2 cellular contexts compared by ENCODE assay signal in the genomic region with DNA sequence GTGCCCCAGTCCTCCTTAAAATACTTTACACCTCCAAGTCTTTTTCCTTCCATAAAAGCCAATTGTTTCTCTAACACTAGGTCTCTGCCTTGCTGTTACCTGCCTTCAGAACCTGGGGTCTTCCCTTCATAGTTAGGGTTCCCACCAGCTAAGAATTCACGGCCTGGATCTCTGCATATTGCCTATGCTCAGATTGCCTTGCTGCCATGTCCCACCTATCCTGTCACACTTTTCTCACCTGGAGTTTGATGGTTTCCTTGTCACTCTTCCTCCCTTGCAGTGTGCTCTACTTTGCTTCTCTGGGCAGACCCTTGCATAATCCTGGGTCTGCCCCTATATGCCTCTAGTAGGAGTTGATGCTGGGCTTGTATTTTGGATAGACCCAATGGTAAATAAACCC.
A peak's percentile ranks its signal among the peaks of the same experiment; 100 is the strongest.
TF ChIP-seq lines count a peak whose summit lies in the region.

No MANE protein-coding gene starts in this region.

TF ChIP-seq in GM23338, 12 proteins besides CTCF, POLR2A, EP300 and RAD21 (continues in another document):
- TF ChIP-seq, protein P1, sequence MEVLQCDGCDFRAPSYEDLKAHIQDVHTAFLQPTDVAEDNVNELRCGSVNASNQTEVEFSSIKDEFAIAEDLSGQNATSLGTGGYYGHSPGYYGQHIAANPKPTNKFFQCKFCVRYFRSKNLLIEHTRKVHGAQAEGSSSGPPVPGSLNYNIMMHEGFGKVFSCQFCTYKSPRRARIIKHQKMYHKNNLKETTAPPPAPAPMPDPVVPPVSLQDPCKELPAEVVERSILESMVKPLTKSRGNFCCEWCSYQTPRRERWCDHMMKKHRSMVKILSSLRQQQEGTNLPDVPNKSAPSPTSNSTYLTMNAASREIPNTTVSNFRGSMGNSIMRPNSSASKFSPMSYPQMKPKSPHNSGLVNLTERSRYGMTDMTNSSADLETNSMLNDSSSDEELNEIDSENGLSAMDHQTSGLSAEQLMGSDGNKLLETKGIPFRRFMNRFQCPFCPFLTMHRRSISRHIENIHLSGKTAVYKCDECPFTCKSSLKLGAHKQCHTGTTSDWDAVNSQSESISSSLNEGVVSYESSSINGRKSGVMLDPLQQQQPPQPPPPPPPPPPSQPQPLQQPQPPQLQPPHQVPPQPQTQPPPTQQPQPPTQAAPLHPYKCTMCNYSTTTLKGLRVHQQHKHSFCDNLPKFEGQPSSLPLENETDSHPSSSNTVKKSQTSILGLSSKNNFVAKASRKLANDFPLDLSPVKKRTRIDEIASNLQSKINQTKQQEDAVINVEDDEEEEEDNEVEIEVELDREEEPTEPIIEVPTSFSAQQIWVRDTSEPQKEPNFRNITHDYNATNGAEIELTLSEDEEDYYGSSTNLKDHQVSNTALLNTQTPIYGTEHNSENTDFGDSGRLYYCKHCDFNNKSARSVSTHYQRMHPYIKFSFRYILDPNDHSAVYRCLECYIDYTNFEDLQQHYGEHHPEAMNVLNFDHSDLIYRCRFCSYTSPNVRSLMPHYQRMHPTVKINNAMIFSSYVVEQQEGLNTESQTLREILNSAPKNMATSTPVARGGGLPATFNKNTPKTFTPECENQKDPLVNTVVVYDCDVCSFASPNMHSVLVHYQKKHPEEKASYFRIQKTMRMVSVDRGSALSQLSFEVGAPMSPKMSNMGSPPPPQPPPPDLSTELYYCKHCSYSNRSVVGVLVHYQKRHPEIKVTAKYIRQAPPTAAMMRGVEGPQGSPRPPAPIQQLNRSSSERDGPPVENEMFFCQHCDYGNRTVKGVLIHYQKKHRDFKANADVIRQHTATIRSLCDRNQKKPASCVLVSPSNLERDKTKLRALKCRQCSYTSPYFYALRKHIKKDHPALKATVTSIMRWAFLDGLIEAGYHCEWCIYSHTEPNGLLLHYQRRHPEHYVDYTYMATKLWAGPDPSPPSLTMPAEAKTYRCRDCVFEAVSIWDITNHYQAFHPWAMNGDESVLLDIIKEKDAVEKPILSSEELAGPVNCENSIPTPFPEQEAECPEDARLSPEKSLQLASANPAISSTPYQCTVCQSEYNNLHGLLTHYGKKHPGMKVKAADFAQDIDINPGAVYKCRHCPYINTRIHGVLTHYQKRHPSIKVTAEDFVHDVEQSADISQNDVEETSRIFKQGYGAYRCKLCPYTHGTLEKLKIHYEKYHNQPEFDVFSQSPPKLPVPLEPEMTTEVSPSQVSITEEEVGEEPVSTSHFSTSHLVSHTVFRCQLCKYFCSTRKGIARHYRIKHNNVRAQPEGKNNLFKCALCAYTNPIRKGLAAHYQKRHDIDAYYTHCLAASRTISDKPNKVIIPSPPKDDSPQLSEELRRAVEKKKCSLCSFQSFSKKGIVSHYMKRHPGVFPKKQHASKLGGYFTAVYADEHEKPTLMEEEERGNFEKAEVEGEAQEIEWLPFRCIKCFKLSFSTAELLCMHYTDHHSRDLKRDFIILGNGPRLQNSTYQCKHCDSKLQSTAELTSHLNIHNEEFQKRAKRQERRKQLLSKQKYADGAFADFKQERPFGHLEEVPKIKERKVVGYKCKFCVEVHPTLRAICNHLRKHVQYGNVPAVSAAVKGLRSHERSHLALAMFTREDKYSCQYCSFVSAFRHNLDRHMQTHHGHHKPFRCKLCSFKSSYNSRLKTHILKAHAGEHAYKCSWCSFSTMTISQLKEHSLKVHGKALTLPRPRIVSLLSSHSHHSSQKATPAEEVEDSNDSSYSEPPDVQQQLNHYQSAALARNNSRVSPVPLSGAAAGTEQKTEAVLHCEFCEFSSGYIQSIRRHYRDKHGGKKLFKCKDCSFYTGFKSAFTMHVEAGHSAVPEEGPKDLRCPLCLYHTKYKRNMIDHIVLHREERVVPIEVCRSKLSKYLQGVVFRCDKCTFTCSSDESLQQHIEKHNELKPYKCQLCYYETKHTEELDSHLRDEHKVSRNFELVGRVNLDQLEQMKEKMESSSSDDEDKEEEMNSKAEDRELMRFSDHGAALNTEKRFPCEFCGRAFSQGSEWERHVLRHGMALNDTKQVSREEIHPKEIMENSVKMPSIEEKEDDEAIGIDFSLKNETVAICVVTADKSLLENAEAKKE (CRISPR knock-in tag; IDR thresholded peaks at IDR 0.05): no peak
- TF ChIP-seq EZH2phosphoT487 (IDR thresholded peaks at IDR 0.05; ENCODE audit: unreplicated experiment) (no peak), CREB1 (CRISPR knock-in tag; IDR thresholded peaks at IDR 0.05; ENCODE audit: low read depth) (no peak), ZNF331 (CRISPR knock-in tag; IDR thresholded peaks at IDR 0.05; ENCODE audit: low read depth) (no peak), ZNF114 (CRISPR knock-in tag; IDR thresholded peaks at IDR 0.05) (no peak), NANOG (IDR thresholded peaks at IDR 0.05; ENCODE audit: borderline replicate concordance) (no peak), EZH2 (IDR thresholded peaks at IDR 0.05; ENCODE audit: low read depth, unreplicated experiment) (no peak), POLR2AphosphoS5 (IDR thresholded peaks at IDR 0.05; ENCODE audit: low read depth) (no peak)
- TF ChIP-seq, protein P2, sequence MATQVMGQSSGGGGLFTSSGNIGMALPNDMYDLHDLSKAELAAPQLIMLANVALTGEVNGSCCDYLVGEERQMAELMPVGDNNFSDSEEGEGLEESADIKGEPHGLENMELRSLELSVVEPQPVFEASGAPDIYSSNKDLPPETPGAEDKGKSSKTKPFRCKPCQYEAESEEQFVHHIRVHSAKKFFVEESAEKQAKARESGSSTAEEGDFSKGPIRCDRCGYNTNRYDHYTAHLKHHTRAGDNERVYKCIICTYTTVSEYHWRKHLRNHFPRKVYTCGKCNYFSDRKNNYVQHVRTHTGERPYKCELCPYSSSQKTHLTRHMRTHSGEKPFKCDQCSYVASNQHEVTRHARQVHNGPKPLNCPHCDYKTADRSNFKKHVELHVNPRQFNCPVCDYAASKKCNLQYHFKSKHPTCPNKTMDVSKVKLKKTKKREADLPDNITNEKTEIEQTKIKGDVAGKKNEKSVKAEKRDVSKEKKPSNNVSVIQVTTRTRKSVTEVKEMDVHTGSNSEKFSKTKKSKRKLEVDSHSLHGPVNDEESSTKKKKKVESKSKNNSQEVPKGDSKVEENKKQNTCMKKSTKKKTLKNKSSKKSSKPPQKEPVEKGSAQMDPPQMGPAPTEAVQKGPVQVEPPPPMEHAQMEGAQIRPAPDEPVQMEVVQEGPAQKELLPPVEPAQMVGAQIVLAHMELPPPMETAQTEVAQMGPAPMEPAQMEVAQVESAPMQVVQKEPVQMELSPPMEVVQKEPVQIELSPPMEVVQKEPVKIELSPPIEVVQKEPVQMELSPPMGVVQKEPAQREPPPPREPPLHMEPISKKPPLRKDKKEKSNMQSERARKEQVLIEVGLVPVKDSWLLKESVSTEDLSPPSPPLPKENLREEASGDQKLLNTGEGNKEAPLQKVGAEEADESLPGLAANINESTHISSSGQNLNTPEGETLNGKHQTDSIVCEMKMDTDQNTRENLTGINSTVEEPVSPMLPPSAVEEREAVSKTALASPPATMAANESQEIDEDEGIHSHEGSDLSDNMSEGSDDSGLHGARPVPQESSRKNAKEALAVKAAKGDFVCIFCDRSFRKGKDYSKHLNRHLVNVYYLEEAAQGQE (IDR thresholded peaks at IDR 0.05; ENCODE audit: unreplicated experiment): no peak
- TF ChIP-seq, protein P3, sequence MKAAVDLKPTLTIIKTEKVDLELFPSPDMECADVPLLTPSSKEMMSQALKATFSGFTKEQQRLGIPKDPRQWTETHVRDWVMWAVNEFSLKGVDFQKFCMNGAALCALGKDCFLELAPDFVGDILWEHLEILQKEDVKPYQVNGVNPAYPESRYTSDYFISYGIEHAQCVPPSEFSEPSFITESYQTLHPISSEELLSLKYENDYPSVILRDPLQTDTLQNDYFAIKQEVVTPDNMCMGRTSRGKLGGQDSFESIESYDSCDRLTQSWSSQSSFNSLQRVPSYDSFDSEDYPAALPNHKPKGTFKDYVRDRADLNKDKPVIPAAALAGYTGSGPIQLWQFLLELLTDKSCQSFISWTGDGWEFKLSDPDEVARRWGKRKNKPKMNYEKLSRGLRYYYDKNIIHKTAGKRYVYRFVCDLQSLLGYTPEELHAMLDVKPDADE (IDR thresholded peaks at IDR 0.05): no peak

TF ChIP-seq in H1, 55 proteins besides CTCF, POLR2A, EP300 and RAD21:
- TF ChIP-seq PHF8 (conservative IDR thresholded peaks at IDR 0.05; ENCODE audit: low read depth, low read length) (no peak), ATF2 (IDR thresholded peaks at IDR 0.05; ENCODE audit: low read length) (0 out of 2 replicates have a peak, but pooled peaks have one; percentile 36), RXRA (IDR thresholded peaks at IDR 0.05; ENCODE audit: insufficient read depth, low read depth, low read length) (no peak), HDAC2 (IDR thresholded peaks at IDR 0.05; ENCODE audit: borderline replicate concordance in 1 of 2, low read depth in 2 of 2, low read length in 2 of 2) (no peak), HDAC6 (IDR thresholded peaks at IDR 0.05; ENCODE audit: low read depth, low read length) (no peak), GTF2F1 (IDR thresholded peaks at IDR 0.05; ENCODE audit: borderline replicate concordance, low read depth, low read length) (no peak), SRF (IDR thresholded peaks at IDR 0.05; ENCODE audit: low read depth, low read length) (no peak), BCL11A (IDR thresholded peaks at IDR 0.05; ENCODE audit: low read depth in 2 of 2, low read length in 2 of 2) (no peak), TAF7 (optimal IDR thresholded peaks at IDR 0.05; ENCODE audit: borderline replicate concordance, low read depth, low read length) (peak; percentile 14), GABPA (IDR thresholded peaks at IDR 0.05; ENCODE audit: borderline replicate concordance, insufficient read depth, low read length) (no peak), MAFK (IDR thresholded peaks at IDR 0.05; ENCODE audit: low read depth, low read length) (no peak), CHD1 (IDR thresholded peaks at IDR 0.05; ENCODE audit: low read depth, low read length) (no peak), SIN3A (conservative IDR thresholded peaks at IDR 0.05 in 1 of 2, IDR thresholded peaks at IDR 0.05 in 1 of 2; ENCODE audit: low read depth in 1 of 2, low read length in 2 of 2) (no peak), POLR2AphosphoS5 (IDR thresholded peaks at IDR 0.05; ENCODE audit: low read depth, low read length) (peak; percentile 52; the same call in 1 of the 2 replicates), TEAD4 (IDR thresholded peaks at IDR 0.05; ENCODE audit: low read depth, low read length) (no peak), RFX5 (IDR thresholded peaks at IDR 0.05; ENCODE audit: borderline replicate concordance, low read depth, low read length) (no peak)
